In genomic region chr2:149579972-149580882, GRCh38 we compare ENCODE assay signal across 19 cellular contexts. TPM values are rescaled to one million over a fixed set of nuclear protein-coding genes. Genes with fewer than 3 reads are reported as not detected.
DNase-seq lines count a peak whose midpoint lies in the region; ATAC-seq, FAIRE-seq and TF ChIP-seq lines count a peak whose summit lies in the region.
"Had no signal": no experiment of that assay in that cellular context is flagged by ENCODE, and none has a peak within 500 bp of the region (broad histone marks: within the 10 kb centered on the region; RNA-seq: fewer than 3 reads in every experiment).

No MANE protein-coding gene starts in this region.

- H3K4me1 ChIP-seq in heart right ventricle (peaks cover 0 to 61% (median 39%) of the 10 kb centered on the region in 9 donors), psoas muscle (peaks cover 62% of the 10 kb centered on the region)

- WGBS in heart right ventricle, 2 donors, result 58 to 65% methylated on average over 7 of the region's 7 CpGs
- 49 to 56% (median 54%) methylated on average over 7 of the region's 7 CpGs for WGBS in psoas muscle, 3 donors

- H3K9me3 ChIP-seq in heart right ventricle (no peaks in the 10 kb centered on the region), psoas muscle (no peaks in the 10 kb centered on the region), T-helper 17 cell (ENCODE audit: control insufficient read depth, low read length, poor library complexity, severe bottlenecking) (no peaks in the 10 kb centered on the region)
- H3K9me3 ChIP-seq: BLaER1 treated with 17β-estradiol and CSF1 and Interleukin-3, amounts not matched to agents 10 nM and 100 nM; body of pancreas had no signal

- no peaks in the 10 kb centered on the region for H3K27me3 Mint-ChIP-seq in activated T-helper 1 cell treated with anti-CD3 and anti-CD28 coated beads, Interleukin-12 subunit alpha, Interleukin-12 subunit beta, Interleukin-2, Interleukin-4 antibody, amounts not matched to agents 30 ng/mL and 10 ng/mL and 1 ng/mL, durations not matched to agents 14 hours and 24 hours and 36 hours (ENCODE audit: insufficient read depth)
- H3K27me3 Mint-ChIP-seq in nephron progenitor cell (ENCODE audit: low read depth, poor library complexity) (no peaks in the 10 kb centered on the region), T-helper 17 cell (no peaks in the 10 kb centered on the region)
- H3K27me3 Mint-ChIP-seq: activated T-helper 17 cell treated with anti-CD3 and anti-CD28 coated beads, Interleukin-2, amount 50 U/mL, for 72 hours; memory B cell; T-cell had no signal

- H3K9me3 Mint-ChIP-seq in activated T-helper 1 cell treated with anti-CD3 and anti-CD28 coated beads, Interleukin-12 subunit alpha, Interleukin-12 subunit beta, Interleukin-2, Interleukin-4 antibody, amounts not matched to agents 30 ng/mL and 10 ng/mL and 1 ng/mL, durations not matched to agents 14 hours and 24 hours and 36 hours, result no peaks in the 10 kb centered on the region
- no peaks in the 10 kb centered on the region for H3K9me3 Mint-ChIP-seq in nephron progenitor cell
- H3K9me3 Mint-ChIP-seq: activated T-helper 17 cell treated with anti-CD3 and anti-CD28 coated beads, Interleukin-2, amount 50 U/mL, for 72 hours; memory B cell; T-cell had no signal

- DNase-seq in activated T-helper 1 cell treated with anti-CD3 and anti-CD28 coated beads, Interleukin-12 subunit alpha, Interleukin-12 subunit beta, Interleukin-2, Interleukin-4 antibody, amounts not matched to agents 30 ng/mL and 10 ng/mL and 1 ng/mL, durations not matched to agents 14 hours and 24 hours and 36 hours (ENCODE audit: low spot score), result no peak
- no peak for DNase-seq in heart right ventricle
- no peak for DNase-seq in psoas muscle
- no peak for DNase-seq in nephron progenitor cell
- no peak for DNase-seq in T-helper 17 cell
- no peak for DNase-seq in midbrain (lab: John Stamatoyannopoulos, UW)
- DNase-seq in NCI-H2227 treated with DMSO at 0.1 percent for 48 hours (lab: John Stamatoyannopoulos, UW), result no peak
- DNase-seq: activated CD4-positive, alpha-beta T cell treated with anti-CD3 and anti-CD28 coated beads for 4 hours; body of pancreas; GDM1; MM.1S; stimulated activated CD4-positive, alpha-beta T cell treated with anti-CD3 and anti-CD28 coated beads, Interleukin-4, amount 100 ng/mL, for 4 hours; stimulated activated naive CD4-positive, alpha-beta T cell; T-cell had no signal

- TF ChIP-seq CTCF in heart right ventricle (IDR thresholded peaks at IDR 0.05), result no peak
- TF ChIP-seq CTCF in psoas muscle (IDR thresholded peaks at IDR 0.05), result no peak
- TF ChIP-seq CTCF in nephron progenitor cell (IDR thresholded peaks at IDR 0.05), result no peak

- H3K27me3 ChIP-seq in heart right ventricle, result no peaks in the 10 kb centered on the region
- no peaks in the 10 kb centered on the region for H3K27me3 ChIP-seq in psoas muscle (ENCODE audit: insufficient read depth in 3 of 3, low read length in 2 of 3)
- H3K27me3 ChIP-seq: BLaER1 treated with 17β-estradiol and CSF1 and Interleukin-3, amounts not matched to agents 10 nM and 100 nM; body of pancreas had no signal

- H3K4me3 ChIP-seq in heart right ventricle (no peak overlapping the region), psoas muscle (peak overlapping the region; percentile 42)
- H3K4me3 ChIP-seq: BLaER1 treated with 17β-estradiol and CSF1 and Interleukin-3, amounts not matched to agents 10 nM and 100 nM; body of pancreas had no signal

- H3K27ac Mint-ChIP-seq in activated T-helper 1 cell treated with anti-CD3 and anti-CD28 coated beads, Interleukin-12 subunit alpha, Interleukin-12 subunit beta, Interleukin-2, Interleukin-4 antibody, amounts not matched to agents 30 ng/mL and 10 ng/mL and 1 ng/mL, durations not matched to agents 14 hours and 24 hours and 36 hours, result peak overlapping the region; percentile 23
- no peak overlapping the region for H3K27ac Mint-ChIP-seq in nephron progenitor cell
- no peak overlapping the region for H3K27ac Mint-ChIP-seq in T-helper 17 cell
- H3K27ac Mint-ChIP-seq: activated T-helper 17 cell treated with anti-CD3 and anti-CD28 coated beads, Interleukin-2, amount 50 U/mL, for 72 hours; memory B cell had no signal

- no peak overlapping the region for H3K4me3 Mint-ChIP-seq in activated T-helper 1 cell treated with anti-CD3 and anti-CD28 coated beads, Interleukin-12 subunit alpha, Interleukin-12 subunit beta, Interleukin-2, Interleukin-4 antibody, amounts not matched to agents 30 ng/mL and 10 ng/mL and 1 ng/mL, durations not matched to agents 14 hours and 24 hours and 36 hours
- H3K4me3 Mint-ChIP-seq in nephron progenitor cell, result no peak overlapping the region
- no peak overlapping the region for H3K4me3 Mint-ChIP-seq in T-helper 17 cell
- H3K4me3 Mint-ChIP-seq: activated T-helper 17 cell treated with anti-CD3 and anti-CD28 coated beads, Interleukin-2, amount 50 U/mL, for 72 hours; memory B cell had no signal

- H3K27ac ChIP-seq in heart right ventricle, result peak overlapping the region in 7 of 10 donors; percentile 15 to 63 (median 48)
- peak overlapping the region; percentile 97 for H3K27ac ChIP-seq in psoas muscle
- H3K27ac ChIP-seq: BLaER1 treated with 17β-estradiol and CSF1 and Interleukin-3, amounts not matched to agents 10 nM and 100 nM; body of pancreas had no signal

- peak in 7 of 8 donors; percentile 63 to 95 (median 84) for ATAC-seq in heart right ventricle
- ATAC-seq in psoas muscle, result peak; percentile 96 to 99 (median 98)
- ATAC-seq in T-helper 17 cell, result no peak
- ATAC-seq: activated T-helper 17 cell treated with anti-CD3 and anti-CD28 coated beads, Interleukin-2, amount 50 U/mL, for 72 hours; body of pancreas; T-cell had no signal

- peaks cover 46% of the 10 kb centered on the region for H3K36me3 Mint-ChIP-seq in activated T-helper 1 cell treated with anti-CD3 and anti-CD28 coated beads, Interleukin-12 subunit alpha, Interleukin-12 subunit beta, Interleukin-2, Interleukin-4 antibody, amounts not matched to agents 30 ng/mL and 10 ng/mL and 1 ng/mL, durations not matched to agents 14 hours and 24 hours and 36 hours (ENCODE audit: low read depth)
- H3K36me3 Mint-ChIP-seq in nephron progenitor cell (ENCODE audit: low read depth) (peaks cover 76% of the 10 kb centered on the region), T-helper 17 cell (ENCODE audit: low read depth) (peaks cover 16% of the 10 kb centered on the region)

- peaks cover 46% of the 10 kb centered on the region for H3K4me1 Mint-ChIP-seq in activated T-helper 1 cell treated with anti-CD3 and anti-CD28 coated beads, Interleukin-12 subunit alpha, Interleukin-12 subunit beta, Interleukin-2, Interleukin-4 antibody, amounts not matched to agents 30 ng/mL and 10 ng/mL and 1 ng/mL, durations not matched to agents 14 hours and 24 hours and 36 hours (ENCODE audit: low read depth)
- H3K4me1 Mint-ChIP-seq in nephron progenitor cell (peaks cover 33% of the 10 kb centered on the region), T-helper 17 cell (peaks cover 42% of the 10 kb centered on the region)

- intact Hi-C loops in activated T-helper 1 cell treated with anti-CD3 and anti-CD28 coated beads, Interleukin-12 subunit alpha, Interleukin-12 subunit beta, Interleukin-2, Interleukin-4 antibody, amounts not matched to agents 30 ng/mL and 10 ng/mL and 1 ng/mL, durations not matched to agents 14 hours and 24 hours and 36 hours (cut with micrococcal nuclease), result loop anchor here (10.0 kb wide), 1 partner anchor 1055 kb away; no protein-coding TSS in a partner anchor
- intact Hi-C loops in heart right ventricle (cut with DNase I) (no loop called here), psoas muscle (cut with DNase I) (no loop called here)

- H3K36me3 ChIP-seq in heart right ventricle (peaks cover 0 to 100% (median 43%) of the 10 kb centered on the region in 9 donors), psoas muscle (ENCODE audit: insufficient read depth in 1 of 2, low read depth in 1 of 2) (peaks cover 7 to 95% of the 10 kb centered on the region in 2 donors)

- peak; percentile 77 for FAIRE-seq in G401.6 (lab: Jason Lieb, UNC)
- FAIRE-seq: endometrium had no signal

RNA-seq across cellular contexts. Expression of gene MMADHC, which starts 7.3 kb away (rescaled TPM):
- total RNA-seq in activated T-helper 1 cell treated with anti-CD3 and anti-CD28 coated beads, Interleukin-12 subunit alpha, Interleukin-12 subunit beta, Interleukin-2, Interleukin-4 antibody, amounts not matched to agents 30 ng/mL and 10 ng/mL and 1 ng/mL, durations not matched to agents 14 hours and 24 hours and 36 hours, result 127 and 129 TPM in 2 replicates
- total RNA-seq in heart right ventricle (100 to 1,000 TPM; 111 to 132 (median 127) TPM), psoas muscle (100 to 1,000 TPM; 161 to 196 (median 166) TPM), T-helper 17 cell (10 to 100 TPM; 61.7 to 66.9 TPM)
- polyA plus RNA-seq in heart right ventricle (100 to 1,000 TPM in 1 of 2 donors, 10 to 100 TPM in 1; 20.4 to 119 TPM), psoas muscle (100 to 1,000 TPM; 126 to 205 (median 144) TPM)
